Comparison of ENCODE assay signal across 9 cellular contexts in genomic region chr13:76822691-76823267, GRCh38.
DNase-seq lines count a peak whose midpoint lies in the region; ATAC-seq, FAIRE-seq and TF ChIP-seq lines count a peak whose summit lies in the region.
"Had no signal": no experiment of that assay in that cellular context is flagged by ENCODE, and none has a peak within 500 bp of the region (broad histone marks: within the 10 kb centered on the region; RNA-seq: fewer than 3 reads in every experiment).

No MANE protein-coding gene starts in this region.

- 57 to 66% methylated on average over 2 of the region's 2 CpGs for WGBS in heart right ventricle, 2 donors

- peak overlapping the region in 2 of 10 donors; percentile 21 to 52 for H3K27ac ChIP-seq in heart right ventricle

- no peaks in the 10 kb centered on the region for H3K36me3 ChIP-seq in heart right ventricle

- H3K4me3 Mint-ChIP-seq in HFFc6, result no peak overlapping the region
- H3K4me3 Mint-ChIP-seq in effector memory CD8-positive, alpha-beta T cell, result no peak overlapping the region
- H3K4me3 Mint-ChIP-seq in natural killer cell treated with Interleukin-12 subunit alpha and Interleukin-12 subunit beta and Interleukin-15 and Interleukin-18, amount 100 ng/mL, for 72 hours, result no peak overlapping the region

- peak; percentile 19 for DNase-seq in GM10266 (ENCODE audit: extremely low spot score)
- peak; percentile 39 for DNase-seq in HFFc6
- DNase-seq in RCC 7860 (ENCODE audit: low spot score), result peak; percentile 6
- DNase-seq in heart right ventricle, result no peak
- DNase-seq in head of caudate nucleus, result no peak
- no peak for DNase-seq in effector memory CD8-positive, alpha-beta T cell
- no peak for DNase-seq in natural killer cell treated with Interleukin-12 subunit alpha and Interleukin-12 subunit beta and Interleukin-15 and Interleukin-18, amount 100 ng/mL, for 72 hours (ENCODE audit: low spot score)

- H3K36me3 Mint-ChIP-seq in HFFc6 (ENCODE audit: low read depth), result no peaks in the 10 kb centered on the region
- H3K36me3 Mint-ChIP-seq in effector memory CD8-positive, alpha-beta T cell (ENCODE audit: insufficient read depth), result no peaks in the 10 kb centered on the region
- no peaks in the 10 kb centered on the region for H3K36me3 Mint-ChIP-seq in natural killer cell treated with Interleukin-12 subunit alpha and Interleukin-12 subunit beta and Interleukin-15 and Interleukin-18, amount 100 ng/mL, for 72 hours

- TF ChIP-seq CTCF in GM10266 (IDR thresholded peaks at IDR 0.05; ENCODE audit: control insufficient read depth, insufficient read depth, low read depth, missing control alignments) (peak; percentile 25), HFFc6 (IDR thresholded peaks at IDR 0.05) (peak; percentile 53; the same call in 1 of the 2 replicates), heart right ventricle (IDR thresholded peaks at IDR 0.05) (peak in 7 of 9 donors; percentile 18 to 56 (median 42))

- ATAC-seq in heart right ventricle (peak in 6 of 8 donors; percentile 30 to 71 (median 53)), GM19455 (IDR thresholded peaks at IDR 0.05; ENCODE audit: unreplicated experiment) (no peak)
- ATAC-seq in effector memory CD8-positive, alpha-beta T cell (replicated peaks), result no peak
- no peak for ATAC-seq in natural killer cell treated with Interleukin-12 subunit alpha and Interleukin-12 subunit beta and Interleukin-15 and Interleukin-18, amount 100 ng/mL, for 72 hours
- ATAC-seq: Panc1 had no signal

- no peaks in the 10 kb centered on the region for H3K4me1 Mint-ChIP-seq in HFFc6 (ENCODE audit: low read depth)
- H3K4me1 Mint-ChIP-seq in effector memory CD8-positive, alpha-beta T cell (ENCODE audit: low read depth in 2 of 2), result no peaks in the 10 kb centered on the region
- H3K4me1 Mint-ChIP-seq in natural killer cell treated with Interleukin-12 subunit alpha and Interleukin-12 subunit beta and Interleukin-15 and Interleukin-18, amount 100 ng/mL, for 72 hours (ENCODE audit: low read depth in 2 of 2), result no peaks in the 10 kb centered on the region

- peaks cover 0 to 22% (median 0%) of the 10 kb centered on the region in 9 donors for H3K4me1 ChIP-seq in heart right ventricle

- peaks cover 13% of the 10 kb centered on the region for H3K27me3 Mint-ChIP-seq in HFFc6 (ENCODE audit: insufficient read depth)
- H3K27me3 Mint-ChIP-seq in effector memory CD8-positive, alpha-beta T cell, result peaks cover 22 to 31% of the 10 kb centered on the region in 2 donors
- H3K27me3 Mint-ChIP-seq in natural killer cell treated with Interleukin-12 subunit alpha and Interleukin-12 subunit beta and Interleukin-15 and Interleukin-18, amount 100 ng/mL, for 72 hours, result peaks cover 17 to 32% of the 10 kb centered on the region in 2 donors

- H3K9me3 Mint-ChIP-seq in HFFc6, result no peaks in the 10 kb centered on the region
- no peaks in the 10 kb centered on the region for H3K9me3 Mint-ChIP-seq in effector memory CD8-positive, alpha-beta T cell
- no peaks in the 10 kb centered on the region for H3K9me3 Mint-ChIP-seq in natural killer cell treated with Interleukin-12 subunit alpha and Interleukin-12 subunit beta and Interleukin-15 and Interleukin-18, amount 100 ng/mL, for 72 hours

- FAIRE-seq in RCC 7860 (lab: Jason Lieb, UNC), result no peak

- H3K9me3 ChIP-seq in heart right ventricle, result no peaks in the 10 kb centered on the region

- intact Hi-C loops in heart right ventricle (cut with DNase I) (loop anchor here in 7 of 10 donors (5.0 to 10.0 kb wide), 6 partner anchors 60 to 162 kb away; partner anchors contain the start of gene KCTD12 (in 5 of the 7)), head of caudate nucleus (cut with DNase I) (no loop called here)

- no peak overlapping the region for H3K4me3 ChIP-seq in heart right ventricle

- no peaks in the 10 kb centered on the region for H3K27me3 ChIP-seq in heart right ventricle

- H3K27ac Mint-ChIP-seq in HFFc6, result no peak overlapping the region
- H3K27ac Mint-ChIP-seq in effector memory CD8-positive, alpha-beta T cell, result no peak overlapping the region
- no peak overlapping the region for H3K27ac Mint-ChIP-seq in natural killer cell treated with Interleukin-12 subunit alpha and Interleukin-12 subunit beta and Interleukin-15 and Interleukin-18, amount 100 ng/mL, for 72 hours

Comparison
In these comparisons a context has a peak if more than half of its experiments do, and no peak if none do; other contexts are left out.
1. DNase-seq: peak in GM10266 (single experiment), HFFc6 (single experiment) and RCC 7860 (single experiment); none in heart right ventricle (0 of 2), head of caudate nucleus (0 of 42), effector memory CD8-positive, alpha-beta T cell (0 of 3) and natural killer cell treated with Interleukin-12 subunit alpha and Interleukin-12 subunit beta and Interleukin-15 and Interleukin-18, amount 100 ng/mL, for 72 hours (single experiment).
2. ATAC-seq: peak in heart right ventricle (6 of 8); none in GM19455 (single experiment), effector memory CD8-positive, alpha-beta T cell (single experiment) and natural killer cell treated with Interleukin-12 subunit alpha and Interleukin-12 subunit beta and Interleukin-15 and Interleukin-18, amount 100 ng/mL, for 72 hours (0 of 2).
3. Peak in every context shown above with its lines, with median percentiles within 50 percentile points of each other: CTCF ChIP-seq.